ENCODE assay signal across 1 cellular context in genomic region chr3:169149349-169149890, GRCh38.
TF ChIP-seq lines count a peak whose summit lies in the region.

No MANE protein-coding gene starts in this region.

TF ChIP-seq in K562, 482 proteins besides CTCF, POLR2A, EP300 and RAD21 (continued from another document and continues in another):
- TF ChIP-seq PHF20 (IDR thresholded peaks at IDR 0.05; ENCODE audit: partially characterized antibody) (no peak), ZNF24 (IDR thresholded peaks at IDR 0.05) (0 out of 2 replicates have a peak, but pooled peaks have one; percentile 34), SMAD3 (CRISPR knock-in tag; conservative IDR thresholded peaks at IDR 0.05) (no peak), ZNF584 (CRISPR knock-in tag; IDR thresholded peaks at IDR 0.05; ENCODE audit: low read depth) (no peak), HES1 (IDR thresholded peaks at IDR 0.05; ENCODE audit: low read depth) (no peak), MAZ (CRISPR knock-in tag; conservative IDR thresholded peaks at IDR 0.05 in 1 of 2, IDR thresholded peaks at IDR 0.05 in 1 of 2) (peak in 1 of 2 experiments; percentile 25; a peak in 1 of 4 replicates), ZNF184 (CRISPR knock-in tag; IDR thresholded peaks at IDR 0.05) (no peak), ZNF561 (CRISPR knock-in tag; conservative IDR thresholded peaks at IDR 0.05) (no peak), EWSR1 (IDR thresholded peaks at IDR 0.05; ENCODE audit: borderline replicate concordance, low read depth, partially characterized antibody) (no peak), SAP30 (IDR thresholded peaks at IDR 0.05; ENCODE audit: borderline replicate concordance, insufficient read depth, low read depth, low read length, poor library complexity, severe bottlenecking) (no peak), ZNF583 (CRISPR knock-in tag; IDR thresholded peaks at IDR 0.05) (no peak), NR2F6 (CRISPR knock-in tag; IDR thresholded peaks at IDR 0.05) (no peak), ZNF12 (CRISPR knock-in tag; IDR thresholded peaks at IDR 0.05) (no peak), MXI1 (IDR thresholded peaks at IDR 0.05; ENCODE audit: low read depth, low read length) (no peak), THRA (IDR thresholded peaks at IDR 0.05) (no peak), PTTG1 (tag; IDR thresholded peaks at IDR 0.05; ENCODE audit: low read depth) (no peak), SIN3A (IDR thresholded peaks at IDR 0.05; ENCODE audit: borderline replicate concordance in 2 of 2, control insufficient read depth in 1 of 2, low read depth in 2 of 2, low read length in 2 of 2) (no peak), ZNF444 (CRISPR knock-in tag; IDR thresholded peaks at IDR 0.05) (no peak), ZKSCAN1 (IDR thresholded peaks at IDR 0.05; ENCODE audit: low read depth, low read length) (0 out of 2 replicates have a peak, but pooled peaks have one; percentile 38), LCOR (CRISPR knock-in tag; IDR thresholded peaks at IDR 0.05) (0 out of 2 replicates have a peak, but pooled peaks have one; percentile 47), ZNF780A (CRISPR knock-in tag; IDR thresholded peaks at IDR 0.05) (no peak), CEBPG (CRISPR knock-in tag; IDR thresholded peaks at IDR 0.05) (peak; percentile 69; the same call in 1 of the 2 replicates), CEBPG (tag; conservative IDR thresholded peaks at IDR 0.05 in 1 of 2, IDR thresholded peaks at IDR 0.05 in 1 of 2) (peak; percentile 77 to 92), HDAC8 (tag; IDR thresholded peaks at IDR 0.05) (no peak), ERF (CRISPR knock-in tag; IDR thresholded peaks at IDR 0.05) (no peak), FOSL1 (tag; conservative IDR thresholded peaks at IDR 0.05) (no peak), SRF (CRISPR knock-in tag; IDR thresholded peaks at IDR 0.05) (peak in 1 of 2 experiments; percentile 25; a peak in 1 of 4 replicates), JUNB (CRISPR knock-in tag; conservative IDR thresholded peaks at IDR 0.05) (no peak), TARDBP (IDR thresholded peaks at IDR 0.05) (no peak), ZNF75A (CRISPR knock-in tag; IDR thresholded peaks at IDR 0.05) (no peak), HNRNPK (IDR thresholded peaks at IDR 0.05; ENCODE audit: low read depth, low read length, poor library complexity, severe bottlenecking) (no peak), HNRNPL (IDR thresholded peaks at IDR 0.05; ENCODE audit: low read depth, low read length) (no peak), ZNF347 (CRISPR knock-in tag; IDR thresholded peaks at IDR 0.05; ENCODE audit: low read depth) (no peak), FOXK1 (CRISPR knock-in tag; IDR thresholded peaks at IDR 0.05; ENCODE audit: borderline replicate concordance) (no peak), PHF8 (IDR thresholded peaks at IDR 0.05; ENCODE audit: borderline replicate concordance, low read length) (peak; percentile 6; the same call in 1 of the 2 replicates), SFPQ (IDR thresholded peaks at IDR 0.05; ENCODE audit: low read depth, low read length) (no peak), CCNT2 (IDR thresholded peaks at IDR 0.05; ENCODE audit: borderline replicate concordance, extremely low read depth, insufficient read length, low read depth, low read length) (no peak), CBX1 (IDR thresholded peaks at IDR 0.05; ENCODE audit: low read depth) (no peak), ZNF699 (CRISPR knock-in tag; IDR thresholded peaks at IDR 0.05; ENCODE audit: insufficient replicate concordance) (no peak), JUND (IDR thresholded peaks at IDR 0.05; ENCODE audit: borderline replicate concordance, low read depth, low read length) (0 out of 2 replicates have a peak, but pooled peaks have one; percentile 12), JUND (tag; IDR thresholded peaks at IDR 0.05; ENCODE audit: borderline replicate concordance, low read depth, low read length) (no peak), ATF7 (IDR thresholded peaks at IDR 0.05) (peak; percentile 39; the same call in 1 of the 2 replicates), SMAD4 (CRISPR knock-in tag; conservative IDR thresholded peaks at IDR 0.05) (peak; percentile 78), ZFP30 (CRISPR knock-in tag; IDR thresholded peaks at IDR 0.05; ENCODE audit: borderline replicate concordance) (no peak)
- TF ChIP-seq, protein P1, sequence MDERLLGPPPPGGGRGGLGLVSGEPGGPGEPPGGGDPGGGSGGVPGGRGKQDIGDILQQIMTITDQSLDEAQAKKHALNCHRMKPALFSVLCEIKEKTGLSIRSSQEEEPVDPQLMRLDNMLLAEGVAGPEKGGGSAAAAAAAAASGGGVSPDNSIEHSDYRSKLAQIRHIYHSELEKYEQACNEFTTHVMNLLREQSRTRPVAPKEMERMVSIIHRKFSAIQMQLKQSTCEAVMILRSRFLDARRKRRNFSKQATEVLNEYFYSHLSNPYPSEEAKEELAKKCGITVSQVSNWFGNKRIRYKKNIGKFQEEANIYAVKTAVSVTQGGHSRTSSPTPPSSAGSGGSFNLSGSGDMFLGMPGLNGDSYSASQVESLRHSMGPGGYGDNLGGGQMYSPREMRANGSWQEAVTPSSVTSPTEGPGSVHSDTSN (CRISPR knock-in tag; IDR thresholded peaks at IDR 0.05; ENCODE audit: low read depth): no peak
- TF ChIP-seq, protein P1 (tag; conservative IDR thresholded peaks at IDR 0.05; ENCODE audit: low read depth): no peak
- TF ChIP-seq, protein P2, sequence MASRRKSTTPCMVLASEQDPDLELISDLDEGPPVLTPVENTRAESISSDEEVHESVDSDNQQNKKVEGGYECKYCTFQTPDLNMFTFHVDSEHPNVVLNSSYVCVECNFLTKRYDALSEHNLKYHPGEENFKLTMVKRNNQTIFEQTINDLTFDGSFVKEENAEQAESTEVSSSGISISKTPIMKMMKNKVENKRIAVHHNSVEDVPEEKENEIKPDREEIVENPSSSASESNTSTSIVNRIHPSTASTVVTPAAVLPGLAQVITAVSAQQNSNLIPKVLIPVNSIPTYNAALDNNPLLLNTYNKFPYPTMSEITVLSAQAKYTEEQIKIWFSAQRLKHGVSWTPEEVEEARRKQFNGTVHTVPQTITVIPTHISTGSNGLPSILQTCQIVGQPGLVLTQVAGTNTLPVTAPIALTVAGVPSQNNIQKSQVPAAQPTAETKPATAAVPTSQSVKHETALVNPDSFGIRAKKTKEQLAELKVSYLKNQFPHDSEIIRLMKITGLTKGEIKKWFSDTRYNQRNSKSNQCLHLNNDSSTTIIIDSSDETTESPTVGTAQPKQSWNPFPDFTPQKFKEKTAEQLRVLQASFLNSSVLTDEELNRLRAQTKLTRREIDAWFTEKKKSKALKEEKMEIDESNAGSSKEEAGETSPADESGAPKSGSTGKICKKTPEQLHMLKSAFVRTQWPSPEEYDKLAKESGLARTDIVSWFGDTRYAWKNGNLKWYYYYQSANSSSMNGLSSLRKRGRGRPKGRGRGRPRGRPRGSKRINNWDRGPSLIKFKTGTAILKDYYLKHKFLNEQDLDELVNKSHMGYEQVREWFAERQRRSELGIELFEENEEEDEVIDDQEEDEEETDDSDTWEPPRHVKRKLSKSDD (conservative IDR thresholded peaks at IDR 0.05; ENCODE audit: low read length): no peak
- TF ChIP-seq, protein P3, sequence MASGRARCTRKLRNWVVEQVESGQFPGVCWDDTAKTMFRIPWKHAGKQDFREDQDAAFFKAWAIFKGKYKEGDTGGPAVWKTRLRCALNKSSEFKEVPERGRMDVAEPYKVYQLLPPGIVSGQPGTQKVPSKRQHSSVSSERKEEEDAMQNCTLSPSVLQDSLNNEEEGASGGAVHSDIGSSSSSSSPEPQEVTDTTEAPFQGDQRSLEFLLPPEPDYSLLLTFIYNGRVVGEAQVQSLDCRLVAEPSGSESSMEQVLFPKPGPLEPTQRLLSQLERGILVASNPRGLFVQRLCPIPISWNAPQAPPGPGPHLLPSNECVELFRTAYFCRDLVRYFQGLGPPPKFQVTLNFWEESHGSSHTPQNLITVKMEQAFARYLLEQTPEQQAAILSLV (tag; IDR thresholded peaks at IDR 0.05): no peak
- TF ChIP-seq, protein P4, sequence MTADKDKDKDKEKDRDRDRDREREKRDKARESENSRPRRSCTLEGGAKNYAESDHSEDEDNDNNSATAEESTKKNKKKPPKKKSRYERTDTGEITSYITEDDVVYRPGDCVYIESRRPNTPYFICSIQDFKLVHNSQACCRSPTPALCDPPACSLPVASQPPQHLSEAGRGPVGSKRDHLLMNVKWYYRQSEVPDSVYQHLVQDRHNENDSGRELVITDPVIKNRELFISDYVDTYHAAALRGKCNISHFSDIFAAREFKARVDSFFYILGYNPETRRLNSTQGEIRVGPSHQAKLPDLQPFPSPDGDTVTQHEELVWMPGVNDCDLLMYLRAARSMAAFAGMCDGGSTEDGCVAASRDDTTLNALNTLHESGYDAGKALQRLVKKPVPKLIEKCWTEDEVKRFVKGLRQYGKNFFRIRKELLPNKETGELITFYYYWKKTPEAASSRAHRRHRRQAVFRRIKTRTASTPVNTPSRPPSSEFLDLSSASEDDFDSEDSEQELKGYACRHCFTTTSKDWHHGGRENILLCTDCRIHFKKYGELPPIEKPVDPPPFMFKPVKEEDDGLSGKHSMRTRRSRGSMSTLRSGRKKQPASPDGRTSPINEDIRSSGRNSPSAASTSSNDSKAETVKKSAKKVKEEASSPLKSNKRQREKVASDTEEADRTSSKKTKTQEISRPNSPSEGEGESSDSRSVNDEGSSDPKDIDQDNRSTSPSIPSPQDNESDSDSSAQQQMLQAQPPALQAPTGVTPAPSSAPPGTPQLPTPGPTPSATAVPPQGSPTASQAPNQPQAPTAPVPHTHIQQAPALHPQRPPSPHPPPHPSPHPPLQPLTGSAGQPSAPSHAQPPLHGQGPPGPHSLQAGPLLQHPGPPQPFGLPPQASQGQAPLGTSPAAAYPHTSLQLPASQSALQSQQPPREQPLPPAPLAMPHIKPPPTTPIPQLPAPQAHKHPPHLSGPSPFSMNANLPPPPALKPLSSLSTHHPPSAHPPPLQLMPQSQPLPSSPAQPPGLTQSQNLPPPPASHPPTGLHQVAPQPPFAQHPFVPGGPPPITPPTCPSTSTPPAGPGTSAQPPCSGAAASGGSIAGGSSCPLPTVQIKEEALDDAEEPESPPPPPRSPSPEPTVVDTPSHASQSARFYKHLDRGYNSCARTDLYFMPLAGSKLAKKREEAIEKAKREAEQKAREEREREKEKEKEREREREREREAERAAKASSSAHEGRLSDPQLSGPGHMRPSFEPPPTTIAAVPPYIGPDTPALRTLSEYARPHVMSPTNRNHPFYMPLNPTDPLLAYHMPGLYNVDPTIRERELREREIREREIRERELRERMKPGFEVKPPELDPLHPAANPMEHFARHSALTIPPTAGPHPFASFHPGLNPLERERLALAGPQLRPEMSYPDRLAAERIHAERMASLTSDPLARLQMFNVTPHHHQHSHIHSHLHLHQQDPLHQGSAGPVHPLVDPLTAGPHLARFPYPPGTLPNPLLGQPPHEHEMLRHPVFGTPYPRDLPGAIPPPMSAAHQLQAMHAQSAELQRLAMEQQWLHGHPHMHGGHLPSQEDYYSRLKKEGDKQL (CRISPR knock-in tag; IDR thresholded peaks at IDR 0.05; ENCODE audit: borderline replicate concordance): no peak
- TF ChIP-seq, protein P5, sequence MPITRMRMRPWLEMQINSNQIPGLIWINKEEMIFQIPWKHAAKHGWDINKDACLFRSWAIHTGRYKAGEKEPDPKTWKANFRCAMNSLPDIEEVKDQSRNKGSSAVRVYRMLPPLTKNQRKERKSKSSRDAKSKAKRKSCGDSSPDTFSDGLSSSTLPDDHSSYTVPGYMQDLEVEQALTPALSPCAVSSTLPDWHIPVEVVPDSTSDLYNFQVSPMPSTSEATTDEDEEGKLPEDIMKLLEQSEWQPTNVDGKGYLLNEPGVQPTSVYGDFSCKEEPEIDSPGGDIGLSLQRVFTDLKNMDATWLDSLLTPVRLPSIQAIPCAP (CRISPR knock-in tag; IDR thresholded peaks at IDR 0.05; ENCODE audit: borderline replicate concordance): no peak
- TF ChIP-seq, protein P6, sequence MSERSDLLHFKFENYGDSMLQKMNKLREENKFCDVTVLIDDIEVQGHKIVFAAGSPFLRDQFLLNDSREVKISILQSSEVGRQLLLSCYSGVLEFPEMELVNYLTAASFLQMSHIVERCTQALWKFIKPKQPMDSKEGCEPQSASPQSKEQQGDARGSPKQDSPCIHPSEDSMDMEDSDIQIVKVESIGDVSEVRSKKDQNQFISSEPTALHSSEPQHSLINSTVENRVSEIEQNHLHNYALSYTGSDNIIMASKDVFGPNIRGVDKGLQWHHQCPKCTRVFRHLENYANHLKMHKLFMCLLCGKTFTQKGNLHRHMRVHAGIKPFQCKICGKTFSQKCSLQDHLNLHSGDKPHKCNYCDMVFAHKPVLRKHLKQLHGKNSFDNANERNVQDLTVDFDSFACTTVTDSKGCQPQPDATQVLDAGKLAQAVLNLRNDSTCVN (CRISPR knock-in tag; IDR thresholded peaks at IDR 0.05): no peak
